In the genomic region with DNA sequence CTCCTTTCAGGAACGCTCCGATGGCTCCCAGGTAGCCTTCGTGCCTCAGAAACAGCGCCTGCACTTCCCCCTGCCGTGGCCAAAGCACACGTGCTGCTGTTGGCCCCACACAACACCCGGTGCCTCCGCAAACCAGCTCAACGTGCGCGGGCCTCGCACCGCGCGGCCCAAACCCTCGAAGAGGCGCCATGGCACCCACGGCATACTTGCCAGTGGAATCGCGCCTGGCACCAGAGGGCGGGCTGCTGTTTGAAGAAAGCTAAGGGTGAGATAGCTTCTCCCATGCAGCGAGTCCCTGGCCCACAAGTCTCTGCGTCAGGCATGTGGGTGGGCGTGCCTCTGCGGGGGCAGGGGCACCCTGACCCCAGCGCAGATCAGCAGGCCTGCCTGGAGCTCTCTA, we compare ENCODE assay signal across 23 cellular contexts. TPM values are rescaled to one million over a fixed set of nuclear protein-coding genes. Genes with fewer than 3 reads are reported as not detected.
DNase-seq lines count a peak whose midpoint lies in the region; TF ChIP-seq lines count a peak whose summit lies in the region.
"Had no signal": no experiment of that assay in that cellular context is flagged by ENCODE, and none has a peak within 500 bp of the region (broad histone marks: within the 10 kb centered on the region; RNA-seq: fewer than 3 reads in every experiment).

No MANE protein-coding gene starts in this region.

- no peak overlapping the region for H4K8ac ChIP-seq in trophoblast cell (ENCODE audit: low read depth, low read length)

- peak overlapping the region; percentile 79 for H3K4me2 ChIP-seq in BLaER1
- H3K4me2 ChIP-seq in trophoblast cell (ENCODE audit: low read length): no peak overlapping the region

- no peak overlapping the region for H3K4ac ChIP-seq in trophoblast cell (ENCODE audit: low read depth, low read length)

- no peaks in the 10 kb centered on the region for H3K27me3 ChIP-seq in BLaER1
- H3K27me3 ChIP-seq in trophoblast cell (ENCODE audit: insufficient read depth, low read length): no peaks in the 10 kb centered on the region

- no peak overlapping the region for H2AK5ac ChIP-seq in trophoblast cell (ENCODE audit: low read length)

- no peak overlapping the region for H3K14ac ChIP-seq in trophoblast cell (ENCODE audit: low read length)

- H3K79me1 ChIP-seq in trophoblast cell (ENCODE audit: low read length): no peaks in the 10 kb centered on the region

- H3K36me3 ChIP-seq in BLaER1 (peaks cover 77% of the 10 kb centered on the region), HEK293 (ENCODE audit: control insufficient read depth in 2 of 2, insufficient read depth in 1 of 2, low read length in 2 of 2) (peaks cover 0 to 92% of the 10 kb centered on the region in 2 experiments; a peak in 2 of 3 replicates), trophoblast cell (ENCODE audit: control insufficient read depth in 1 of 2, insufficient read depth in 2 of 2, low read length in 2 of 2) (peaks cover 77% of the 10 kb centered on the region in 2 experiments)

- POLR2A ChIA-PET in HEK293 (lab: Yijun Ruan, JAX): no interaction called here

- H3K27ac ChIP-seq in BLaER1 (peak overlapping the region; percentile 35), HEK293 (ENCODE audit: extremely low read depth, low read depth, low read length) (no peak overlapping the region), cingulate gyrus (ENCODE audit: low read depth, low read length) (peak overlapping the region; percentile 77), trophoblast cell (ENCODE audit: low read depth, low read length) (no peak overlapping the region)
- H3K27ac ChIP-seq: GM23248, HL-60 had no signal

- 0 out of 2 replicates have a peak overlapping the region, but pooled peaks have one; percentile 6 for H3K9ac ChIP-seq in BLaER1
- H3K9ac ChIP-seq in trophoblast cell (ENCODE audit: low read length): peak overlapping the region; percentile 20
- H3K9ac ChIP-seq: GM23248 had no signal

- no peak for TF ChIP-seq CTCF in HEK293 (tag by site-specific recombination; IDR thresholded peaks at IDR 0.05)

- H4K20me1 ChIP-seq in BLaER1: peaks cover 86% of the 10 kb centered on the region

- peaks cover under 1% of the 10 kb centered on the region for H3K79me2 ChIP-seq in trophoblast cell (ENCODE audit: control insufficient read depth, insufficient read depth, low read length, poor library complexity)

- H4K12ac ChIP-seq in trophoblast cell (ENCODE audit: low read depth, low read length): no peak overlapping the region

- H2BK5ac ChIP-seq in trophoblast cell (ENCODE audit: low read depth, low read length, poor library complexity): no peak overlapping the region

- CTCF ChIA-PET in HEK293 (lab: Yijun Ruan, JAX): no interaction called here

- H4K91ac ChIP-seq in trophoblast cell (ENCODE audit: low read depth, low read length): no peak overlapping the region

- DNase-seq in trophoblast cell (no peak), cerebellar nuclear complex (lab: John Stamatoyannopoulos, UW) (no peak), mucosa of gallbladder (ENCODE audit: low spot score) (no peak), DMS153 (lab: John Stamatoyannopoulos, UW) (no peak)
- DNase-seq: ACHN; AML-193; Calu3; CD8-positive, alpha-beta T cell; DMS53; DND-41; EL; GM23248; IMR-90; KBM-7 had no signal

- H3K4me3 ChIP-seq in BLaER1 (no peak overlapping the region), HEK293 (ENCODE audit: low read depth, low read length) (no peak overlapping the region), trophoblast cell (ENCODE audit: low read depth, low read length) (no peak overlapping the region)
- H3K4me3 ChIP-seq: GM23248, HAP-1 had no signal

- no peak overlapping the region for H2BK120ac ChIP-seq in trophoblast cell (ENCODE audit: insufficient read depth, low read length, poor library complexity)

- no peak overlapping the region for H3K23ac ChIP-seq in trophoblast cell (ENCODE audit: low read length)

- no peak overlapping the region for H3K18ac ChIP-seq in trophoblast cell (ENCODE audit: low read length)

- WGBS in trophoblast cell (ENCODE audit: extremely low coverage, insufficient coverage, insufficient read length): no CpG with 5 or more reads among the region's 26 CpGs

- no peaks in the 10 kb centered on the region for H3K9me3 ChIP-seq in BLaER1
- no peaks in the 10 kb centered on the region for H3K9me3 ChIP-seq in HEK293 (ENCODE audit: control insufficient read depth, insufficient read depth, low read depth, low read length)
- peaks cover 2% of the 10 kb centered on the region for H3K9me3 ChIP-seq in trophoblast cell (ENCODE audit: insufficient read depth, low read depth, low read length)
- H3K9me3 ChIP-seq: HAP-1 had no signal

- no peak overlapping the region for H2BK12ac ChIP-seq in trophoblast cell (ENCODE audit: low read length)

- peaks cover 72% of the 10 kb centered on the region for H3K4me1 ChIP-seq in BLaER1
- peaks cover 5% of the 10 kb centered on the region; the same call in 1 of the 2 replicates for H3K4me1 ChIP-seq in HEK293 (ENCODE audit: control insufficient read depth, insufficient read depth, low read length)
- peaks cover 0 to 2% of the 10 kb centered on the region in 2 experiments for H3K4me1 ChIP-seq in trophoblast cell (ENCODE audit: control insufficient read depth in 1 of 2, insufficient read depth in 2 of 2, low read length in 2 of 2)
- H3K4me1 ChIP-seq: HAP-1 had no signal

- H2AFZ ChIP-seq in trophoblast cell (ENCODE audit: insufficient read depth, low read length, poor library complexity): no peak overlapping the region
- H2AFZ ChIP-seq: GM23248 had no signal

TF ChIP-seq in HEK293, 187 proteins besides CTCF, POLR2A, EP300 and RAD21:
- TF ChIP-seq ZFHX2 (tag by site-specific recombination; conservative IDR thresholded peaks at IDR 0.05) (peak; percentile 37), ZXDB (tag by site-specific recombination; IDR thresholded peaks at IDR 0.05) (no peak), ZBTB48 (tag by site-specific recombination; IDR thresholded peaks at IDR 0.05) (no peak), EGR2 (tag by site-specific recombination; IDR thresholded peaks at IDR 0.05; ENCODE audit: low read depth) (no peak), ZNF2 (tag by site-specific recombination; IDR thresholded peaks at IDR 0.05) (no peak)
TF ChIP-seq in HEK293: peak in this region for 1.

RNA-seq across cellular contexts. Expression of gene PANK4, which starts 7.9 kb away (rescaled TPM):
- polyA plus RNA-seq in trophoblast cell (2013): 12.5 and 13.9 TPM in 2 replicates
- 39.9 TPM for total RNA-seq in mucosa of gallbladder

RNA-seq across cellular contexts. Expression of gene HES5, which starts 11.5 kb away (rescaled TPM):
- 0.21 and 0.22 TPM in 2 replicates for polyA plus RNA-seq in trophoblast cell (2013)
- total RNA-seq in mucosa of gallbladder: 0.20 TPM
- total RNA-seq: Calu3; CD8-positive, alpha-beta T cell; G401; GM23248; H4; HT1080; IMR-90 had no signal
- polyA plus RNA-seq: BJ, GM23248, IMR-90 had no signal

RNA-seq across cellular contexts. Expression of gene TNFRSF14, which starts 37.6 kb away (rescaled TPM):
- polyA plus RNA-seq in trophoblast cell (2013): 0.07 and 0.14 TPM in 2 replicates
- 231 TPM for total RNA-seq in mucosa of gallbladder

RNA-seq across cellular contexts. Expression of gene PLCH2, which starts 42.4 kb away (rescaled TPM):
- polyA plus RNA-seq in trophoblast cell (2013): 0.17 and 0.18 TPM in 2 replicates
- total RNA-seq in mucosa of gallbladder: 8.1 TPM
- total RNA-seq: GM23248 had no signal
- polyA plus RNA-seq: GM23248 had no signal

Comparison
In these comparisons a context has a peak if more than half of its experiments do, and no peak if none do; other contexts are left out.
1. H3K27ac ChIP-seq: peak in BLaER1 (single experiment) and cingulate gyrus (single experiment); none in HEK293 (single experiment) and trophoblast cell (single experiment).